1 cellular context compared by ENCODE assay signal in the genomic region with DNA sequence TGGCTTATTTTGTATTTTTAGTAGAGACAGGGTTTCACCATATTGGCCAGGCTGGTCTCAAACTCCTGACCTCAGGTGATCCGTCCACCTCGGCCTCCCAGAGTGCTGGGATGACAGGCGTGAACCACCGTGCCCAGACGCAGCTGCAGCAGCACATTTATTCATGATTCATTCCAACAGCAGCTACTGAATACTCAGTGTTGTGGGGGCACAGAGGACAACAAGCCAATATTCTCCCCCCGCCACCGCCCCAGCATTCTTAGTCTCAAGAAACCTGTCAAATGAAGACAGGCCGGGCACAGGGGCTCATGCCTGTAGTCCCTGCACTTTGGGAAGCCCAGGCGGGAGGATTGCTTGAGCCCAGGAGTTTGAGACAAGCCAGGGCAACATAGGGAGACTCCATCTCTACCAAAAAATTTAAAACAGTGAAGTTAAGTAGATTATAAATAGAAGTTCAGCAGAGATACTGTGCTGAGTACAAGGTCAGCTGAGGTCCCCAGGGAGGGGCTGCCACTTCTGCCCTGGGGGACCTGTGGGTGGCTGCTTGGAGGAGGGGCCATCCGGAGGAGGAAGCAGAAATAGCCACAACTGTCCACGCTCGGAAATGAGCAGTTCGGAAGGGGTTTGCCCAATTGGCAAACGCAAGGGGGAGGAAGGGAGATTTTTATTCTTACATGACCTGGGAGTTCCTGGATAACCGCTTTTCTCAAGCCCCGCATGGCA.
TF ChIP-seq lines count a peak whose summit lies in the region.

No MANE protein-coding gene starts in this region.

TF ChIP-seq in SK-N-SH, 30 proteins besides CTCF, POLR2A, EP300 and RAD21 (continued from another document):
- TF ChIP-seq MAX (IDR thresholded peaks at IDR 0.05; ENCODE audit: low read depth): no peak
- TF ChIP-seq FOXJ3 (CRISPR knock-in tag; IDR thresholded peaks at IDR 0.05): no peak
- TF ChIP-seq RXRA (IDR thresholded peaks at IDR 0.05; ENCODE audit: borderline replicate concordance, low read depth): no peak
- no peak for TF ChIP-seq NRF1 (IDR thresholded peaks at IDR 0.05; ENCODE audit: low read depth, low read length)
- TF ChIP-seq YY1 (IDR thresholded peaks at IDR 0.05; ENCODE audit: low read depth): no peak
- no peak for TF ChIP-seq CHD2 (IDR thresholded peaks at IDR 0.05; ENCODE audit: low read length, partially characterized antibody)
- TF ChIP-seq JUND (IDR thresholded peaks at IDR 0.05): no peak
- TF ChIP-seq POLR2AphosphoS5 (IDR thresholded peaks at IDR 0.05; ENCODE audit: low read depth, low read length): no peak
- no peak for TF ChIP-seq SIN3A (IDR thresholded peaks at IDR 0.05; ENCODE audit: borderline replicate concordance, low read depth, low read length)
- TF ChIP-seq TAF1 (IDR thresholded peaks at IDR 0.05; ENCODE audit: borderline replicate concordance, low read depth, low read length): no peak
